20 cellular contexts compared by ENCODE assay signal in genomic region chr17:14780116-14780515, GRCh38.
"Had no signal": no experiment of that assay in that cellular context is flagged by ENCODE, and none has a peak within 500 bp of the region (broad histone marks: within the 10 kb centered on the region; RNA-seq: fewer than 3 reads in every experiment).

No MANE protein-coding gene starts in this region.

- FAIRE-seq: astrocyte had no signal

- H3K36me3 ChIP-seq: adrenal gland, left ventricle myocardium inferior, prostate gland, upper lobe of left lung had no signal

- H3K27me3 ChIP-seq: adrenal gland, foreskin keratinocyte, upper lobe of left lung had no signal

- H3K4me1 ChIP-seq: adrenal gland, left ventricle myocardium inferior, prostate gland, upper lobe of left lung had no signal

- H3K9me3 ChIP-seq: adrenal gland, left ventricle myocardium inferior, prostate gland, upper lobe of left lung had no signal

- DNase-seq: activated CD4-positive, alpha-beta T cell treated with anti-CD3 and anti-CD28 coated beads, Interleukin-2, amount 50 U/mL, for 1 hour; activated CD4-positive, CD25-positive, alpha-beta regulatory T cell treated with anti-CD3 and anti-CD28 coated beads, Interleukin-2, amount 50 U/mL, for 72 hours; activated CD8-positive, alpha-beta memory T cell treated with anti-CD3 and anti-CD28 coated beads, Interleukin-2, amount 50 U/mL, for 4 hours; activated effector memory CD4-positive, alpha-beta T cell treated with Interleukin-2 at 50 U/mL for 16 hours; activated T-cell treated with anti-CD3 and anti-CD28 coated beads, Interleukin-2, amount 50 U/mL, for 4 hours; adrenal gland; foreskin keratinocyte; hippocampal formation; left ventricle myocardium inferior; mammary epithelial cell; midbrain; nephron progenitor cell; right cardiac atrium; stimulated activated CD4-positive, alpha-beta T cell treated with anti-CD3 and anti-CD28 coated beads, Interleukin-15, amount 100 ng/mL, for 24 hours; stimulated activated CD4-positive, alpha-beta T cell treated with anti-CD3 and anti-CD28 coated beads, Interleukin-2, amount 100 ng/mL, for 48 hours; stimulated activated naive CD8-positive, alpha-beta T cell treated with anti-CD3 and anti-CD28 coated beads, Interleukin-15, amount 100 ng/mL, for 72 hours; T1000 had no signal

- ATAC-seq: activated T-cell treated with anti-CD3 and anti-CD28 coated beads, Interleukin-2, amount 50 U/mL, for 4 hours; foreskin keratinocyte; right cardiac atrium; stimulated activated naive CD8-positive, alpha-beta T cell treated with anti-CD3 and anti-CD28 coated beads, Interleukin-15, amount 100 ng/mL, for 72 hours had no signal

- H3K4me3 ChIP-seq: adrenal gland, left ventricle myocardium inferior, prostate gland, upper lobe of left lung had no signal
